In the genomic region with DNA sequence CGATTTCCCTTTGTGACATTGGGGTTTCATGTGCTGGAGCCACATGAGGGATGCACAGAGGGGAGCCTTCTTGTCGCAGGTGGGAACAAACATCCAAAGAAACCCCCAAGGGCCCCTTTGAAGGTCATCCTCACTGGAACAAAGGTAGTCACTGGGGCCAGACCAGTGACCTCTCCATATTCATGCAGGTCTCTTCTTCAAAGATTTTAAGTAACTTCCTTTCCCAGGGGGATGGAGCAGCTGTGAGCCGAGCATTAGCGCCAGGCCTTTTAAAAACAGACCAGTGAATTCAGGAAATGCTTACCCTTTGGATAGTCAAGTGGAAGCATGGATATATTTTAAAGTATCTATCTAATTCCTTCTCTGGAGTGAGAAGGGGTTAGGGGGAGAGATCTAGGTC, we compare ENCODE assay signal across 13 cellular contexts. TPM values are rescaled to one million over a fixed set of nuclear protein-coding genes. Genes with fewer than 3 reads are reported as not detected.
DNase-seq lines count a peak whose midpoint lies in the region; TF ChIP-seq lines count a peak whose summit lies in the region.
"Had no signal": no experiment of that assay in that cellular context is flagged by ENCODE, and none has a peak within 500 bp of the region (broad histone marks: within the 10 kb centered on the region; RNA-seq: fewer than 3 reads in every experiment).

No MANE protein-coding gene starts in this region.

- no peaks in the 10 kb centered on the region for H3K9me3 Mint-ChIP-seq in endothelial cell (ENCODE audit: unreplicated experiment)
- H3K9me3 Mint-ChIP-seq in nephron progenitor cell: no peaks in the 10 kb centered on the region

- H3K36me3 Mint-ChIP-seq in endothelial cell (ENCODE audit: low read depth, unreplicated experiment): no peaks in the 10 kb centered on the region
- peaks cover 13% of the 10 kb centered on the region for H3K36me3 Mint-ChIP-seq in nephron progenitor cell (ENCODE audit: low read depth)

- DNase-seq in endothelial cell (ENCODE audit: low spot score): no peak
- DNase-seq in nephron progenitor cell: no peak
- DNase-seq in ureter (ENCODE audit: low spot score): peak; percentile 25
- no peak for DNase-seq in activated CD4-positive, alpha-beta T cell treated with anti-CD3 and anti-CD28 coated beads for 1 hour
- no peak for DNase-seq in HuH-7 (ENCODE audit: low spot score)
- no peak for DNase-seq in NCI-H345 (lab: John Stamatoyannopoulos, UW)
- DNase-seq: IMR-90, NCI-H1417 treated with DMSO at 0.1 percent for 48 hours, NCI-H2029, NCI-H2227 treated with DMSO at 0.1 percent for 48 hours, NCI-H526, PC-3 had no signal

- H3K9me3 ChIP-seq in HUES48 (ENCODE audit: control insufficient read depth, insufficient read depth, low read length): no peaks in the 10 kb centered on the region

- H3K27me3 Mint-ChIP-seq in endothelial cell (ENCODE audit: unreplicated experiment) (peaks cover 9% of the 10 kb centered on the region), nephron progenitor cell (ENCODE audit: low read depth, poor library complexity) (no peaks in the 10 kb centered on the region)

- H3K4me3 ChIP-seq in HUES48 (ENCODE audit: low read depth, low read length): no peak overlapping the region

- H3K27ac ChIP-seq in HUES48 (ENCODE audit: low read depth, low read length): peak overlapping the region; percentile 72

- no peak overlapping the region for H3K9ac ChIP-seq in HUES48 (ENCODE audit: low read depth, low read length)

- H3K27ac Mint-ChIP-seq in endothelial cell (ENCODE audit: unreplicated experiment) (peak overlapping the region; percentile 18), nephron progenitor cell (peak overlapping the region; percentile 91)

- no peak for TF ChIP-seq CTCF in endothelial cell (IDR thresholded peaks at IDR 0.05; ENCODE audit: unreplicated experiment)
- TF ChIP-seq CTCF in nephron progenitor cell (IDR thresholded peaks at IDR 0.05): no peak

- H3K4me1 ChIP-seq in HUES48 (ENCODE audit: control insufficient read depth, insufficient read depth, low read length): peaks cover 32% of the 10 kb centered on the region

- H3K4me3 Mint-ChIP-seq in endothelial cell (ENCODE audit: unreplicated experiment) (no peak overlapping the region), nephron progenitor cell (no peak overlapping the region)

- peaks cover 25% of the 10 kb centered on the region for H3K4me1 Mint-ChIP-seq in endothelial cell (ENCODE audit: unreplicated experiment)
- peaks cover 42% of the 10 kb centered on the region for H3K4me1 Mint-ChIP-seq in nephron progenitor cell

- no peaks in the 10 kb centered on the region for H3K27me3 ChIP-seq in HUES48 (ENCODE audit: control insufficient read depth, insufficient read depth, low read length)

- H3K36me3 ChIP-seq in HUES48 (ENCODE audit: control insufficient read depth, insufficient read depth, low read length): peaks cover 3% of the 10 kb centered on the region; the same call in 1 of the 2 replicates

RNA-seq across cellular contexts. Expression of a gene that starts 33.0 kb away (rescaled TPM):
- total RNA-seq in endothelial cell (ENCODE audit: unreplicated experiment) (36.8 TPM), ureter (100 TPM)
- total RNA-seq: PC-3 had no signal
